15 cellular contexts compared by ENCODE assay signal in the genomic region with DNA sequence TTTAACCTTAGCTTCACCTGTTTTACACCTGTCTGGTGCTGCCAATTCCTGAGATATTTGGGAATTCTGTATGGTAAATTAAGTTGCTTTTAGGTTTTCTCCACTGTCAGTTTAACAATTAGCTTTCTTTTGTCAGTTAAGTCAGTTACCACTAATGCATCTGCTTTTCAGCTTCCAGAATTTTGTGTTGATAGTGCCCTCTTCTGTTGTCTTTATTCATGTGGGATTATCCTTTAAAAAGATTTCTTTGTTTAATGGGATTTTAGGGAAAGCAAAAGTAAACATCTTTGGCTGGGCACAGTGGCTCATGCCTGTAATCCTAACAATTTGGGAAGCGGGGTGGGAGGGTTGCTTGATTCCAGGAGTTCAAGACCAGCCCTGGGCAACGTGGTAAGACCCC. TPM values are rescaled to one million over a fixed set of nuclear protein-coding genes. Genes with fewer than 3 reads are reported as not detected.
DNase-seq lines count a peak whose midpoint lies in the region; ATAC-seq and TF ChIP-seq lines count a peak whose summit lies in the region.
"Had no signal": no experiment of that assay in that cellular context is flagged by ENCODE, and none has a peak within 500 bp of the region (broad histone marks: within the 10 kb centered on the region; RNA-seq: fewer than 3 reads in every experiment).

No MANE protein-coding gene starts in this region.

- H2AK5ac ChIP-seq in H9 (ENCODE audit: insufficient read length, low read length) = no peak overlapping the region

- no peak overlapping the region for H2BK5ac ChIP-seq in H9 (ENCODE audit: insufficient read length, low read length)

- H3K56ac ChIP-seq in H9 (ENCODE audit: insufficient read length, low read depth, low read length) = no peak overlapping the region

- peak overlapping the region in 2 of 3 experiments; percentile 64 to 84; a peak in 2 of 7 replicates for H3K27ac Mint-ChIP-seq in H9
- H3K27ac Mint-ChIP-seq in osteocyte (ENCODE audit: unreplicated experiment) = no peak overlapping the region

- no peaks in the 10 kb centered on the region for H3K27me3 Mint-ChIP-seq in H9 (ENCODE audit: low read depth)
- H3K27me3 Mint-ChIP-seq in osteocyte (ENCODE audit: unreplicated experiment) = no peaks in the 10 kb centered on the region

- intact Hi-C loops in lower lobe of right lung (cut with DNase I) = no loop called here

- TF ChIP-seq CTCF in H9 (conservative IDR thresholded peaks at IDR 0.05) (no peak; the same call in 2 of the 3 replicates), fibroblast of mammary gland (conservative IDR thresholded peaks at IDR 0.05; ENCODE audit: control insufficient read depth, insufficient read depth, low read depth, low read length) (peak; percentile 16), osteocyte (IDR thresholded peaks at IDR 0.05) (peak; percentile 29), lower lobe of right lung (IDR thresholded peaks at IDR 0.05) (no peak)

- no peak overlapping the region for H3K4ac ChIP-seq in H9 (ENCODE audit: low read depth, low read length)

- no peak overlapping the region for H3K4me2 ChIP-seq in H9 (ENCODE audit: insufficient read depth, insufficient read length, low read length)

- peaks cover 95% of the 10 kb centered on the region for H3K36me3 ChIP-seq in lower lobe of right lung

- H2BK12ac ChIP-seq in H9 (ENCODE audit: insufficient read length, low read depth, low read length) = no peak overlapping the region

- no peaks in the 10 kb centered on the region for H3K79me2 ChIP-seq in H9 (ENCODE audit: insufficient read depth, low read length)

- H3K23me2 ChIP-seq in H9 (ENCODE audit: insufficient read length, low read depth, low read length, poor library complexity, severe bottlenecking) = no peaks in the 10 kb centered on the region

- no peaks in the 10 kb centered on the region for H3K4me1 ChIP-seq in H9 (ENCODE audit: insufficient read depth, low read length)
- H3K4me1 ChIP-seq in lower lobe of right lung = no peaks in the 10 kb centered on the region
- H3K4me1 ChIP-seq: suprapubic skin had no signal

- H3K4me3 ChIP-seq in fibroblast of mammary gland (ENCODE audit: control insufficient read depth, low read depth, low read length) (no peak overlapping the region), lower lobe of right lung (no peak overlapping the region)
- H3K4me3 ChIP-seq: suprapubic skin had no signal

- no peak overlapping the region for H3T11ph ChIP-seq in H9 (ENCODE audit: low read length)

- no peak overlapping the region for H2BK15ac ChIP-seq in H9 (ENCODE audit: low read depth, low read length)

- no peak overlapping the region for H4K8ac ChIP-seq in H9 (replicated peaks; ENCODE audit: insufficient read length, low read depth, low read length)

- H4K20me1 ChIP-seq in H9 (ENCODE audit: control insufficient read depth, insufficient read depth, insufficient read length) = no peaks in the 10 kb centered on the region

- no peak overlapping the region for H4K91ac ChIP-seq in H9 (ENCODE audit: insufficient read length, low read depth, low read length)

- H2BK120ac ChIP-seq in H9 (ENCODE audit: low read depth, low read length, poor library complexity, severe bottlenecking) = no peak overlapping the region

- peaks cover 31 to 84% (median 81%) of the 10 kb centered on the region in 3 experiments; a peak in 6 of 7 replicates for H3K36me3 Mint-ChIP-seq in H9 (ENCODE audit: insufficient read depth in 1 of 3, low read depth in 3 of 3)
- H3K36me3 Mint-ChIP-seq in osteocyte (ENCODE audit: unreplicated experiment) = peaks cover 42% of the 10 kb centered on the region

- no peak overlapping the region for H4K5ac ChIP-seq in H9 (ENCODE audit: insufficient read length, low read depth, low read length)

- peaks cover 3% of the 10 kb centered on the region in 2 experiments for H3K4me1 Mint-ChIP-seq in H9
- H3K4me1 Mint-ChIP-seq in osteocyte (ENCODE audit: unreplicated experiment) = no peaks in the 10 kb centered on the region

- ATAC-seq in left lobe of liver = no peak
- no peak for ATAC-seq in lower lobe of right lung
- ATAC-seq: right cardiac atrium had no signal

- DNase-seq in H9 (no peak), RKO (ENCODE audit: low spot score) (peak; percentile 18), fibroblast of mammary gland (ENCODE audit: low read depth) (peak; percentile 37), osteocyte (ENCODE audit: extremely low spot score, unreplicated experiment) (no peak), left lobe of liver (ENCODE audit: low spot score) (no peak), T-helper 9 cell (no peak), lower lobe of right lung (no peak)
- DNase-seq: activated CD4-positive, alpha-beta T cell treated with anti-CD3 and anti-CD28 coated beads for 1 hour; activated naive CD4-positive, alpha-beta T cell; DND-41; GOT3; right cardiac atrium; stimulated activated CD4-positive, alpha-beta T cell treated with anti-CD3 and anti-CD28 coated beads, Interleukin-2, amount 100 ng/mL, for 24 hours; T-helper 1 cell had no signal

- no peaks in the 10 kb centered on the region for H3K79me1 ChIP-seq in H9 (ENCODE audit: insufficient read depth, low read depth, low read length, poor library complexity, severe bottlenecking)

- H3K4me3 Mint-ChIP-seq in H9 (no peak overlapping the region), osteocyte (ENCODE audit: unreplicated experiment) (no peak overlapping the region)

- no peak overlapping the region for H3K23ac ChIP-seq in H9 (ENCODE audit: insufficient read length, low read depth, low read length)

- H3K9me3 Mint-ChIP-seq in H9 (no peaks in the 10 kb centered on the region), osteocyte (ENCODE audit: unreplicated experiment) (no peaks in the 10 kb centered on the region)

- no peaks in the 10 kb centered on the region for H3K27me3 ChIP-seq in H9 (ENCODE audit: insufficient read depth, low read length)
- H3K27me3 ChIP-seq in lower lobe of right lung (ENCODE audit: low read depth) = no peaks in the 10 kb centered on the region
- H3K27me3 ChIP-seq: suprapubic skin had no signal

- H3K9me3 ChIP-seq in H9 (ENCODE audit: control insufficient read depth, low read depth, low read length) (no peaks in the 10 kb centered on the region), lower lobe of right lung (no peaks in the 10 kb centered on the region)
- H3K9me3 ChIP-seq: suprapubic skin had no signal

- no peak overlapping the region for H2BK20ac ChIP-seq in H9 (ENCODE audit: low read depth, low read length, poor library complexity, severe bottlenecking)

- H3K9ac ChIP-seq in H9 (ENCODE audit: extremely low read depth, insufficient read length, low read length) = no peak overlapping the region

- H3K27ac ChIP-seq in H9 (ENCODE audit: insufficient read length, low read depth, low read length) = no peak overlapping the region
- H3K27ac ChIP-seq in lower lobe of right lung = no peak overlapping the region
- H3K27ac ChIP-seq: suprapubic skin had no signal

- no CpG with 5 or more reads among the region's 2 CpGs for WGBS in H9 (ENCODE audit: extremely low coverage, insufficient read length, low lambda C conversion rate)

- H3K18ac ChIP-seq in H9 (ENCODE audit: insufficient read length, low read depth, low read length) = no peak overlapping the region

- no peak overlapping the region for H3K14ac ChIP-seq in H9 (ENCODE audit: insufficient read depth, low read length)

- no peak overlapping the region for H2AFZ ChIP-seq in H9 (ENCODE audit: low read length)

RNA-seq across cellular contexts. Expression of a gene that starts 8.1 kb away (rescaled TPM):
- 129 and 144 TPM in 2 replicates for total RNA-seq in H9 (2021)
- total RNA-seq in osteocyte = 19.6 and 22.3 TPM in 2 replicates
- 17.2 TPM for total RNA-seq in left lobe of liver
- total RNA-seq in lower lobe of right lung = 25.9 TPM

RNA-seq across cellular contexts. Expression of a gene that starts 58.5 kb away (rescaled TPM):
- 26.8 and 27.7 TPM in 2 replicates for total RNA-seq in H9 (2021)
- 16.4 and 18.3 TPM in 2 replicates for total RNA-seq in osteocyte
- total RNA-seq in left lobe of liver = 2.2 TPM
- 22.9 TPM for total RNA-seq in lower lobe of right lung

Comparison
In these comparisons a context has a peak if more than half of its experiments do, and no peak if none do; other contexts are left out.
1. DNase-seq: peak in RKO (single experiment) and fibroblast of mammary gland (single experiment); none in H9 (single experiment), osteocyte (single experiment), left lobe of liver (single experiment), T-helper 9 cell (single experiment) and lower lobe of right lung (single experiment).
2. CTCF ChIP-seq: peak in fibroblast of mammary gland (single experiment) and osteocyte (single experiment); none in H9 (single experiment) and lower lobe of right lung (single experiment).